ENCODE assay signal across 10 cellular contexts in the genomic region with DNA sequence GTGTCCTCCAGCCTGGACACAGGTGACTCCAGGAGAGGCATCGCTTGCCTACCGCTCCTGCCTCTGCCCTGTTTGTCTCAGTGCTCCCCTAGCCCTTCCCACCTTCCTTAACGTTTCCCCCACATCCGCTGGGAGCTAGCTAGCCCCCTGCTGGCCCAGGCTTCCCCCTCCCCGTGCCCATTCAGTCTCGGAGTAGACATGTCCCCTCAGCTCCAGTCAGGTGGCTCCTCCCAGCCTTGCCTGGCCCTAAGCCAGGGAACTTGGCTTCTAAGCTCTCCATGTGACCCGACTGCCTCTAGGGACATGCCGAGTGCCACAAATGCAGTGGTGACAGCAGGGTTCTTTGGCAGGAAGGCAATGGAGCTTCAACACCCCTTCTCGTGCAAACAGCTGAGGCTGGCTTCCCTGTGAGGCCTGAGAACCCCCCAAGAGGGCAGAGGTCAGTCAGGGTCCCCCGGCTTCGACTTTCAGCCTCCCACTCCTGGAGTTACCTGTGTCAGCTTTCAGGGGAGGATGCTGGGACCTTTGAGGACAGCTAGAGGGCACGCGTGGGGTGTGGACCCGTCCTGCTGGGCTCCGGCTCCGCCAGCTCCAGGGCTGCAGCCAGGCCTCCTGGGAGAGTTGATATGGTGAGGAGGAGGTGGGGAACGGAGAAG. TPM values are rescaled to one million over a fixed set of nuclear protein-coding genes. Genes with fewer than 3 reads are reported as not detected.
DNase-seq lines count a peak whose midpoint lies in the region; ATAC-seq, FAIRE-seq and TF ChIP-seq lines count a peak whose summit lies in the region.
"Had no signal": no experiment of that assay in that cellular context is flagged by ENCODE, and none has a peak within 500 bp of the region (broad histone marks: within the 10 kb centered on the region; RNA-seq: fewer than 3 reads in every experiment).

No MANE protein-coding gene starts in this region.

- H3K9me3 Mint-ChIP-seq in CD14-positive monocyte, result peaks cover 0 to 3% (median 0%) of the 10 kb centered on the region in 7 donors

- no peak for ATAC-seq in HG03025 (IDR thresholded peaks at IDR 0.05; ENCODE audit: low FRiP score, unreplicated experiment)

- no peak overlapping the region for H3K4me3 ChIP-seq in vagina

- H3K4me3 Mint-ChIP-seq in CD14-positive monocyte, result no peak overlapping the region

- peaks cover 4% of the 10 kb centered on the region for H3K4me1 Mint-ChIP-seq in CD14-positive monocyte

- peaks cover 24 to 35% (median 33%) of the 10 kb centered on the region in 3 donors for H3K27me3 Mint-ChIP-seq in CD14-positive monocyte (ENCODE audit: low read depth in 3 of 3)

- no peak for TF ChIP-seq CTCF in D721Med (IDR thresholded peaks at IDR 0.05; ENCODE audit: insufficient read depth, missing control alignments)
- TF ChIP-seq CTCF in CD14-positive monocyte (IDR thresholded peaks at IDR 0.05), result no peak
- no peak for TF ChIP-seq CTCF in vagina (IDR thresholded peaks at IDR 0.05)

- H3K36me3 Mint-ChIP-seq in CD14-positive monocyte, result no peaks in the 10 kb centered on the region

- no peaks in the 10 kb centered on the region for H3K9me3 ChIP-seq in vagina

- intact Hi-C loops in CD14-positive monocyte (cut with micrococcal nuclease) (no loop called here), vagina (cut with DNase I) (no loop called here)

- no peaks in the 10 kb centered on the region for H3K36me3 ChIP-seq in vagina

- no peak overlapping the region for H3K27ac ChIP-seq in vagina

- peak; percentile 59 for DNase-seq in D721Med (ENCODE audit: insufficient read length, low spot score)
- peak; percentile 91 for DNase-seq in NCI-H1105 treated with DMSO at 0.1 percent for 48 hours (lab: John Stamatoyannopoulos, UW)
- DNase-seq in SW480 (ENCODE audit: low spot score), result peak; percentile 34
- DNase-seq in medulla oblongata (ENCODE audit: extremely low spot score), result peak; percentile 44
- DNase-seq in NCI-H226, result no peak
- DNase-seq in CD14-positive monocyte (ENCODE audit: low spot score), result no peak
- DNase-seq in vagina (ENCODE audit: extremely low spot score in 2 of 2), result no peak

- H3K27ac Mint-ChIP-seq in CD14-positive monocyte, result peak overlapping the region in 1 of 7 donors; percentile 52

- H3K27me3 ChIP-seq in vagina, result no peaks in the 10 kb centered on the region

- FAIRE-seq in D721Med (lab: Jason Lieb, UNC), result no peak
- FAIRE-seq: bronchial epithelial cell, frontal cortex had no signal

- no peaks in the 10 kb centered on the region for H3K4me1 ChIP-seq in vagina

- no peak for TF ChIP-seq POLR2A in vagina (IDR thresholded peaks at IDR 0.05)

RNA-seq across cellular contexts. Expression of gene DRAXIN, which starts 16.2 kb away (rescaled TPM):
- under 1 TPM; 0.14 to 0.18 TPM for polyA plus RNA-seq in CD14-positive monocyte
- not detected for total RNA-seq in vagina
- total RNA-seq: bronchial epithelial cell had no signal

RNA-seq across cellular contexts. Expression of gene MAD2L2, which starts 26.8 kb away (rescaled TPM):
- polyA plus RNA-seq in CD14-positive monocyte, result 10 to 100 TPM; 57.8 to 71.3 TPM
- total RNA-seq in vagina, result 30.0 TPM

RNA-seq across cellular contexts. Expression of gene AGTRAP, which starts 28.2 kb away (rescaled TPM):
- polyA plus RNA-seq in CD14-positive monocyte, result 100 to 1,000 TPM; 842 to 938 TPM
- total RNA-seq in vagina, result 49.4 TPM

RNA-seq across cellular contexts. Expression of gene FBXO6, which starts 43.7 kb away (rescaled TPM):
- polyA plus RNA-seq in CD14-positive monocyte, result 10 to 100 TPM; 45.7 to 45.9 TPM
- 13.5 TPM for total RNA-seq in vagina

RNA-seq across cellular contexts. Expression of gene FBXO44, which starts 53.1 kb away (rescaled TPM):
- 1 to 10 TPM; 1.5 to 2.0 TPM for polyA plus RNA-seq in CD14-positive monocyte
- total RNA-seq in vagina, result 38.3 TPM

Comparison
In these comparisons a context has a peak if more than half of its experiments do, and no peak if none do; other contexts are left out.
1. DNase-seq: peak in D721Med (single experiment), NCI-H1105 treated with DMSO at 0.1 percent for 48 hours (single experiment), SW480 (single experiment) and medulla oblongata (single experiment); none in NCI-H226 (single experiment), CD14-positive monocyte (single experiment) and vagina (0 of 2).